In the genomic region with DNA sequence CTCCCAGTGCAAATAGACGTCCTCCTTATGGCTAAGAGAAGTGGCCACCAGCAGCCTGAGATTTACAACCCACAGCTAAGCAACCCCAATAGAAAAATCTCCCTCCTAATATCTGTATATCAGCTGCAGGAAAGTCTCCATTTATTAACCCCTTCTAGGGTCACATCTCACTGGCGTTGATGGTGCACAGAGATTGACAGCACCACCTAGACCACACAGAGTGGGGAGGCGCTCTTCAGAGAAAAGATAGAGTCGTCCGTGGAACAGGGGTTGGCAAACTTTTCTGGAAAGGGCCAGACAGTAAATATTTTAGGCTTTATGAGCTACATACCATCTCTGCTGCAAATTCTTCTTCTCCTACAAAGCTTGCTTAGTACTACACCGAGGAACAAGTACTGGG, we compare ENCODE assay signal across 1 cellular context.
TF ChIP-seq lines count a peak whose summit lies in the region.

No MANE protein-coding gene starts in this region.

TF ChIP-seq in GM23338, 12 proteins besides CTCF, POLR2A, EP300 and RAD21 (continued from another document):
- TF ChIP-seq, protein P1, sequence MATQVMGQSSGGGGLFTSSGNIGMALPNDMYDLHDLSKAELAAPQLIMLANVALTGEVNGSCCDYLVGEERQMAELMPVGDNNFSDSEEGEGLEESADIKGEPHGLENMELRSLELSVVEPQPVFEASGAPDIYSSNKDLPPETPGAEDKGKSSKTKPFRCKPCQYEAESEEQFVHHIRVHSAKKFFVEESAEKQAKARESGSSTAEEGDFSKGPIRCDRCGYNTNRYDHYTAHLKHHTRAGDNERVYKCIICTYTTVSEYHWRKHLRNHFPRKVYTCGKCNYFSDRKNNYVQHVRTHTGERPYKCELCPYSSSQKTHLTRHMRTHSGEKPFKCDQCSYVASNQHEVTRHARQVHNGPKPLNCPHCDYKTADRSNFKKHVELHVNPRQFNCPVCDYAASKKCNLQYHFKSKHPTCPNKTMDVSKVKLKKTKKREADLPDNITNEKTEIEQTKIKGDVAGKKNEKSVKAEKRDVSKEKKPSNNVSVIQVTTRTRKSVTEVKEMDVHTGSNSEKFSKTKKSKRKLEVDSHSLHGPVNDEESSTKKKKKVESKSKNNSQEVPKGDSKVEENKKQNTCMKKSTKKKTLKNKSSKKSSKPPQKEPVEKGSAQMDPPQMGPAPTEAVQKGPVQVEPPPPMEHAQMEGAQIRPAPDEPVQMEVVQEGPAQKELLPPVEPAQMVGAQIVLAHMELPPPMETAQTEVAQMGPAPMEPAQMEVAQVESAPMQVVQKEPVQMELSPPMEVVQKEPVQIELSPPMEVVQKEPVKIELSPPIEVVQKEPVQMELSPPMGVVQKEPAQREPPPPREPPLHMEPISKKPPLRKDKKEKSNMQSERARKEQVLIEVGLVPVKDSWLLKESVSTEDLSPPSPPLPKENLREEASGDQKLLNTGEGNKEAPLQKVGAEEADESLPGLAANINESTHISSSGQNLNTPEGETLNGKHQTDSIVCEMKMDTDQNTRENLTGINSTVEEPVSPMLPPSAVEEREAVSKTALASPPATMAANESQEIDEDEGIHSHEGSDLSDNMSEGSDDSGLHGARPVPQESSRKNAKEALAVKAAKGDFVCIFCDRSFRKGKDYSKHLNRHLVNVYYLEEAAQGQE (IDR thresholded peaks at IDR 0.05; ENCODE audit: unreplicated experiment): no peak
